ENCODE assay signal across 15 cellular contexts in the genomic region with DNA sequence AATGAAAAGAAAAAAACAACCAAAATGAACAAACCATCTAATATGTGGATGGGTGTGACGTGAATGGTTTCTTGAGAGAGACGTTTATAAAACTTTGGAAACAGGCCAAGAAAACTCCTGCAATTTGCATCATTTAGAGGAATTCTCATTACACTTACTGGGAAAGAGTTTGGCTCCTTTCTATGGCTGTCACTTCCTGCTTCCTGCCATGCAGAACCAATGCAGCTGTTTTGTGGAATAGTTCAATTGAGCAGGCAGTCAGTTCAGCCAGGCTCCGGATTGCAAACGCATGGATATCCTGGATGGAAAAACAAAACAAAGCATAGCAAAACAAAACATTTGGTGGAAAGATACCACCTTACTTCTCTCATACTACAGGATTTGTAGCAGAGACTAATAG. TPM values are rescaled to one million over a fixed set of nuclear protein-coding genes. Genes with fewer than 3 reads are reported as not detected.
DNase-seq lines count a peak whose midpoint lies in the region; ATAC-seq and TF ChIP-seq lines count a peak whose summit lies in the region.
"Had no signal": no experiment of that assay in that cellular context is flagged by ENCODE, and none has a peak within 500 bp of the region (broad histone marks: within the 10 kb centered on the region; RNA-seq: fewer than 3 reads in every experiment).

No MANE protein-coding gene starts in this region.

- H3K9me3 ChIP-seq in muscle layer of duodenum (ENCODE audit: control insufficient read depth in 1 of 2, low read length in 2 of 2) (no peaks in the 10 kb centered on the region), upper lobe of right lung (no peaks in the 10 kb centered on the region), BE2C (no peaks in the 10 kb centered on the region; the same call in 1 of the 2 replicates)
- H3K9me3 ChIP-seq: prostate gland had no signal

- H3K27ac ChIP-seq in muscle layer of duodenum (ENCODE audit: low read length) (peak overlapping the region; percentile 69), upper lobe of right lung (peak overlapping the region; percentile 75)
- H3K27ac ChIP-seq: 22Rv1 had no signal

- H3K4me1 ChIP-seq in muscle layer of duodenum (ENCODE audit: control insufficient read depth in 1 of 2, insufficient read depth in 2 of 2, low read length in 2 of 2) (peaks cover 0 to 5% of the 10 kb centered on the region in 2 donors), upper lobe of right lung (no peaks in the 10 kb centered on the region), BE2C (no peaks in the 10 kb centered on the region)
- H3K4me1 ChIP-seq: prostate gland had no signal

- H3K36me3 ChIP-seq in muscle layer of duodenum (ENCODE audit: control insufficient read depth in 1 of 2, insufficient read depth in 2 of 2, low read length in 2 of 2) (peaks cover 9 to 12% of the 10 kb centered on the region in 2 donors), upper lobe of right lung (peaks cover 16% of the 10 kb centered on the region), BE2C (peaks cover 6% of the 10 kb centered on the region; the same call in 1 of the 2 replicates)
- H3K36me3 ChIP-seq: prostate gland had no signal

- TF ChIP-seq CTCF in upper lobe of right lung (IDR thresholded peaks at IDR 0.05) (no peak), GM10266 (IDR thresholded peaks at IDR 0.05; ENCODE audit: control insufficient read depth, insufficient read depth, low read depth, missing control alignments) (no peak), BE2C (IDR thresholded peaks at IDR 0.05; ENCODE audit: low read depth, low read length) (no peak)

- DNase-seq in DMS53 (lab: John Stamatoyannopoulos, UW) = peak; percentile 16
- no peak for DNase-seq in DMS53 treated with DMSO at 0.1 percent for 48 hours (lab: John Stamatoyannopoulos, UW; ENCODE audit: unreplicated experiment)
- DNase-seq in foreskin melanocyte = peak; percentile 6
- DNase-seq in upper lobe of right lung = no peak
- no peak for DNase-seq in GM10266 (ENCODE audit: extremely low spot score)
- no peak for DNase-seq in NCI-H524 treated with DMSO at 0.1 percent for 48 hours (lab: John Stamatoyannopoulos, UW)
- DNase-seq in BE2C = no peak
- DNase-seq: activated naive CD4-positive, alpha-beta T cell treated with anti-CD3 and anti-CD28 coated beads, Interleukin-2, amount 50 U/mL, for 16 hours; CD8-positive, alpha-beta memory T cell; glutamatergic neuron; HFFc6; NCI-H1048 had no signal

- no peak overlapping the region for H3K4me3 ChIP-seq in muscle layer of duodenum (ENCODE audit: low read depth in 1 of 2, low read length in 2 of 2)
- no peak overlapping the region for H3K4me3 ChIP-seq in upper lobe of right lung
- H3K4me3 ChIP-seq in BE2C (ENCODE audit: low read depth, low read length) = no peak overlapping the region
- H3K4me3 ChIP-seq: prostate gland had no signal

- ATAC-seq in upper lobe of right lung = peak; percentile 45

- H3K27me3 ChIP-seq in muscle layer of duodenum (ENCODE audit: low read depth, low read length) (no peaks in the 10 kb centered on the region), upper lobe of right lung (no peaks in the 10 kb centered on the region), BE2C (no peaks in the 10 kb centered on the region)

- intact Hi-C loops in upper lobe of right lung (cut with DNase I) = no loop called here

RNA-seq across cellular contexts. Expression of a gene that starts 36.6 kb away (rescaled TPM):
- 37.4 TPM for total RNA-seq in upper lobe of right lung
- 11.9 TPM for polyA plus RNA-seq in BE2C (2012; ENCODE audit: insufficient read depth, insufficient read length, low read depth)

RNA-seq across cellular contexts. Expression of a gene that starts 36.7 kb away (rescaled TPM):
- total RNA-seq in upper lobe of right lung = 32.8 TPM
- 22.1 TPM for polyA plus RNA-seq in BE2C (2012; ENCODE audit: insufficient read depth, insufficient read length, low read depth)

Comparison
In these comparisons a context has a peak if more than half of its experiments do, and no peak if none do; other contexts are left out.
1. DNase-seq: peak in DMS53 (single experiment) and foreskin melanocyte (single experiment); none in DMS53 treated with DMSO at 0.1 percent for 48 hours (single experiment), upper lobe of right lung (single experiment), GM10266 (single experiment), NCI-H524 treated with DMSO at 0.1 percent for 48 hours (single experiment) and BE2C (single experiment).